10 cellular contexts compared by ENCODE assay signal in the genomic region with DNA sequence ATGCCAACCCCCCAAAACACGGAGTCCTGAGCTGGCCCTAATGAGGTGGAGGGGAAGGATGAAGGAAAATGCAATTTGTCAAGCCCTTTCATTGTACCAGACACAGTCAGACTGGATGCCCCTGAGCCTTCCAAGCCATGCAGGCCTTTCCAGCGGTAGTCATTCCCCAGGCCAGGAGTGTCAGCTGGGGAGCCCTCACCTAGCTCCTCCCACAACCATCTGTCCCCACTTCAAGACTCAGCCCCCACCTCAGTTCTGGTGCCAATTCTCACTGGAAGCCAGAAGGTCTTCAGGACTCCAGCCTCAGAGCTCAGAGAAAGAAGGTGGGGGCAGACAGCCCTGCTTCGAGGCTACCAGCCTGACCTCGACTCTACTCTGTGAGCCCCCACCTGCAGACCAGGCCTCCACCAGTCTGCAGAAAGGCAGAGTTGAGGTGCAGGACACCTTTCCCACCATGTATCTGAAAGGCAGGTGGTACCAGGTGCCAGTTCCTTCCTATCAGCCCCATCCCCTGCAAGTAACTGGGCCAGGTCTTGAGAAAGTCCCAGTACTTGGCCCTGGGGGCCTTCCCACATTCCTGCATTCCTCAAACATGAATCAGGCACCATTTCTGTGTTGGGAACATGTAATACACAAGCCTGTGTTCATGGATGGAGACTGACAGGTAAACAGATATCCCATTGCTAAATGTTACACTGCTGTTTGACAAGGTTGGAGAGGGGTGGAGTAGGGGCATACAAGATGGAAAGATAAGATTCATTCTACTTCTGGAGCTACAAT.
DNase-seq lines count a peak whose midpoint lies in the region; ATAC-seq and FAIRE-seq lines count a peak whose summit lies in the region.
"Had no signal": no experiment of that assay in that cellular context is flagged by ENCODE, and none has a peak within 500 bp of the region (broad histone marks: within the 10 kb centered on the region; RNA-seq: fewer than 3 reads in every experiment).

No MANE protein-coding gene starts in this region.

- no peaks in the 10 kb centered on the region for H3K27me3 Mint-ChIP-seq in activated CD4-positive, alpha-beta T cell treated with anti-CD3 and anti-CD28 coated beads for 36 hours

- peaks cover 11% of the 10 kb centered on the region for H3K36me3 Mint-ChIP-seq in activated CD4-positive, alpha-beta T cell treated with anti-CD3 and anti-CD28 coated beads for 36 hours (ENCODE audit: low read depth)
- H3K36me3 Mint-ChIP-seq in stimulated activated effector memory CD8-positive, alpha-beta T cell treated with anti-CD3 and anti-CD28 coated beads, Interleukin-12 subunit alpha, Interleukin-12 subunit beta, amount 100 ng/mL, for 72 hours: peaks cover 6% of the 10 kb centered on the region

- POLR2A ChIA-PET in activated CD4-positive, alpha-beta T cell treated with anti-CD3 and anti-CD28 coated beads for 36 hours (lab: Charles Lee): no interaction called here

- intact Hi-C loops in activated CD4-positive, alpha-beta T cell treated with anti-CD3 and anti-CD28 coated beads for 36 hours (cut with DNase I, micrococcal nuclease): loop anchor here (5.0 to 10.0 kb wide), 6 partner anchors 38 to 1020 kb away; partner anchors contain the start of genes HIVEP3 (in 1 of the 2) and YBX1 (in 1 of the 2)

- H3K9me3 Mint-ChIP-seq in activated CD4-positive, alpha-beta T cell treated with anti-CD3 and anti-CD28 coated beads for 36 hours (ENCODE audit: low read depth): no peaks in the 10 kb centered on the region
- no peaks in the 10 kb centered on the region for H3K9me3 Mint-ChIP-seq in stimulated activated effector memory CD8-positive, alpha-beta T cell treated with anti-CD3 and anti-CD28 coated beads, Interleukin-12 subunit alpha, Interleukin-12 subunit beta, amount 100 ng/mL, for 72 hours

- H3K4me1 Mint-ChIP-seq in activated CD4-positive, alpha-beta T cell treated with anti-CD3 and anti-CD28 coated beads for 36 hours: peaks cover 79% of the 10 kb centered on the region
- H3K4me1 Mint-ChIP-seq in stimulated activated effector memory CD8-positive, alpha-beta T cell treated with anti-CD3 and anti-CD28 coated beads, Interleukin-12 subunit alpha, Interleukin-12 subunit beta, amount 100 ng/mL, for 72 hours: peaks cover 72% of the 10 kb centered on the region

- DNase-seq in activated CD4-positive, alpha-beta T cell treated with anti-CD3 and anti-CD28 coated beads for 36 hours: no peak
- DNase-seq in activated CD4-positive, alpha-beta T cell treated with anti-CD3 and anti-CD28 coated beads, Interleukin-2, amount 50 U/mL, for 1 hour: no peak
- DNase-seq in RCC 7860 (ENCODE audit: low spot score) (peak; percentile 55), fibroblast of peridontal ligament (ENCODE audit: extremely low read depth) (peak; percentile 57), Ammon's horn (ENCODE audit: low spot score) (no peak)
- DNase-seq in stimulated activated effector memory CD8-positive, alpha-beta T cell treated with anti-CD3 and anti-CD28 coated beads, Interleukin-12 subunit alpha, Interleukin-12 subunit beta, amount 100 ng/mL, for 72 hours (ENCODE audit: low spot score in 2 of 2): no peak
- DNase-seq: head of caudate nucleus; stimulated activated CD4-positive, alpha-beta T cell treated with anti-CD3 and anti-CD28 coated beads, Interleukin-15, amount 100 ng/mL, for 24 hours had no signal

- H3K27ac Mint-ChIP-seq in activated CD4-positive, alpha-beta T cell treated with anti-CD3 and anti-CD28 coated beads for 36 hours: peak overlapping the region; percentile 39
- H3K27ac Mint-ChIP-seq in stimulated activated effector memory CD8-positive, alpha-beta T cell treated with anti-CD3 and anti-CD28 coated beads, Interleukin-12 subunit alpha, Interleukin-12 subunit beta, amount 100 ng/mL, for 72 hours: peak overlapping the region; percentile 83

- no peak for ATAC-seq in activated CD4-positive, alpha-beta T cell treated with anti-CD3 and anti-CD28 coated beads for 36 hours
- ATAC-seq in stimulated activated effector memory CD8-positive, alpha-beta T cell treated with anti-CD3 and anti-CD28 coated beads, Interleukin-12 subunit alpha, Interleukin-12 subunit beta, amount 100 ng/mL, for 72 hours: no peak
- ATAC-seq in GM21423 (IDR thresholded peaks at IDR 0.05; ENCODE audit: unreplicated experiment) (no peak), GM21381 (IDR thresholded peaks at IDR 0.05; ENCODE audit: unreplicated experiment) (no peak)

- H3K4me3 Mint-ChIP-seq in activated CD4-positive, alpha-beta T cell treated with anti-CD3 and anti-CD28 coated beads for 36 hours: no peak overlapping the region
- H3K4me3 Mint-ChIP-seq in stimulated activated effector memory CD8-positive, alpha-beta T cell treated with anti-CD3 and anti-CD28 coated beads, Interleukin-12 subunit alpha, Interleukin-12 subunit beta, amount 100 ng/mL, for 72 hours: no peak overlapping the region

- no peak for FAIRE-seq in RCC 7860 (lab: Jason Lieb, UNC)

- CTCF ChIA-PET in activated CD4-positive, alpha-beta T cell treated with anti-CD3 and anti-CD28 coated beads for 36 hours (lab: Charles Lee): interaction anchor here (0.6 to 1.2 kb wide), 4 partner anchors 12 to 119 kb away, joined by 3 to 6 read pairs (median 4); no protein-coding TSS in a partner anchor

Comparison
In these comparisons a context has a peak if more than half of its experiments do, and no peak if none do; other contexts are left out.
1. DNase-seq: peak in RCC 7860 (single experiment) and fibroblast of peridontal ligament (single experiment); none in activated CD4-positive, alpha-beta T cell treated with anti-CD3 and anti-CD28 coated beads for 36 hours (single experiment), activated CD4-positive, alpha-beta T cell treated with anti-CD3 and anti-CD28 coated beads, Interleukin-2, amount 50 U/mL, for 1 hour (single experiment), stimulated activated effector memory CD8-positive, alpha-beta T cell treated with anti-CD3 and anti-CD28 coated beads, Interleukin-12 subunit alpha, Interleukin-12 subunit beta, amount 100 ng/mL, for 72 hours (0 of 2) and Ammon's horn (single experiment).